Comparison of ENCODE assay signal across 13 cellular contexts in the genomic region with DNA sequence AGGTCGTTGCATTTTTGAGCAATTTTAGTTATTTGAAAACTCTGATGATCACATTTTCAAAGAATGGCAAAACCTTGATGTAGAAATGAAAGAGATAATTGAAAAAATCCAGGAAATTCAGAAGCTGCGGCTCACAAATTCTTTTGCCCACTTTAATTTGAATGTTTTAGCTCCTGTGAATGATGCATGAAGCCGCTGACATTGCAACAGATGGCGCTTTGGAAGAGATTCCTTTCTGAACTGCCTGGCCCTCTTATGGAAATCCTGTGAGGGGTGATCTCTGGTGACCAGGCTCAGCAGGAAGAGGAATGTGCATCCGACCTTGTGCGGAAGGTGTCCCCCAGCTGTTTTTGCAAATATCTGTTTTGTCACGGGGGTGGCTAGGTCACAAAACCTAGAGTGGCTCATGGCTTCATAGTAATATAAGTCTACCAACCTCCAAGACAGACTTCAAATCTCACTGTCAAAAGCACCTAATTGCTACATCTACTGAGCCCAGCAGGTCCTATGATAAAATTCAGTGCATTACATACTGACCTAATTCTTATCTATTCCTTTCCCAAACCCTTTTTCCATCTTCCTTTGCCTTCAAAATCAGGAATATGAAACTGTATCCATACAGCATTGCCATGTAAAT.
A peak's percentile ranks its signal among the peaks of the same experiment; 100 is the strongest.
DNase-seq lines count a peak whose midpoint lies in the region; ATAC-seq and TF ChIP-seq lines count a peak whose summit lies in the region.
"Had no signal": no experiment of that assay in that cellular context is flagged by ENCODE, and none has a peak within 500 bp of the region (broad histone marks: within the 10 kb centered on the region; RNA-seq: fewer than 3 reads in every experiment).

No MANE protein-coding gene starts in this region.

- DNase-seq in AG04449 (ENCODE audit: low read depth, low spot score) = peak; percentile 62
- peak; percentile 22 for DNase-seq in HK-2 (ENCODE audit: unreplicated experiment)
- no peak for DNase-seq in activated T-helper 2 cell treated with anti-CD3 and anti-CD28 coated beads, Interferon-gamma antibody, Interleukin-2, Interleukin-4, amounts not matched to agents 10 μg/mL and 5 μg/mL and 100 μg/mL, durations not matched to agents 14 hours and 24 hours and 36 hours (ENCODE audit: low spot score)
- DNase-seq in iPS-NIHi7 (ENCODE audit: extremely low spot score) = peak; percentile 28
- DNase-seq in DMS114 treated with DMSO at 0.1 percent for 48 hours (lab: John Stamatoyannopoulos, UW; ENCODE audit: unreplicated experiment) = no peak
- no peak for DNase-seq in NCI-H2227 (lab: John Stamatoyannopoulos, UW; ENCODE audit: unreplicated experiment)
- DNase-seq: activated T-cell treated with anti-CD3 and anti-CD28 coated beads, Interleukin-2, amount 50 U/mL, for 24 hours; CD8-positive, alpha-beta T cell; esophagus squamous epithelium; NCI-H1105; testis had no signal

- no peak overlapping the region for H3K4me3 Mint-ChIP-seq in activated T-helper 2 cell treated with anti-CD3 and anti-CD28 coated beads, Interferon-gamma antibody, Interleukin-2, Interleukin-4, amounts not matched to agents 10 μg/mL and 5 μg/mL and 100 μg/mL, durations not matched to agents 14 hours and 24 hours and 36 hours (ENCODE audit: low read depth)
- H3K4me3 Mint-ChIP-seq: activated T-cell treated with anti-CD3 and anti-CD28 coated beads, Interleukin-2, amount 50 U/mL, for 24 hours; CD8-positive, alpha-beta T cell had no signal

- H3K4me1 Mint-ChIP-seq in activated T-helper 2 cell treated with anti-CD3 and anti-CD28 coated beads, Interferon-gamma antibody, Interleukin-2, Interleukin-4, amounts not matched to agents 10 μg/mL and 5 μg/mL and 100 μg/mL, durations not matched to agents 14 hours and 24 hours and 36 hours (ENCODE audit: low read depth) = peaks cover 46% of the 10 kb centered on the region

- TF ChIP-seq CTCF in AG04449 (IDR thresholded peaks at IDR 0.05; ENCODE audit: insufficient read depth, low read length, missing control alignments) = no peak

- peaks cover 3% of the 10 kb centered on the region for H3K36me3 Mint-ChIP-seq in activated T-helper 2 cell treated with anti-CD3 and anti-CD28 coated beads, Interferon-gamma antibody, Interleukin-2, Interleukin-4, amounts not matched to agents 10 μg/mL and 5 μg/mL and 100 μg/mL, durations not matched to agents 14 hours and 24 hours and 36 hours (ENCODE audit: low read depth)
- H3K36me3 Mint-ChIP-seq: CD8-positive, alpha-beta T cell had no signal

- H3K27me3 Mint-ChIP-seq in activated T-helper 2 cell treated with anti-CD3 and anti-CD28 coated beads, Interferon-gamma antibody, Interleukin-2, Interleukin-4, amounts not matched to agents 10 μg/mL and 5 μg/mL and 100 μg/mL, durations not matched to agents 14 hours and 24 hours and 36 hours (ENCODE audit: low read depth) = no peaks in the 10 kb centered on the region
- H3K27me3 Mint-ChIP-seq: activated T-cell treated with anti-CD3 and anti-CD28 coated beads, Interleukin-2, amount 50 U/mL, for 24 hours had no signal

- POLR2A ChIA-PET in AG04449 (lab: Yijun Ruan, JAX) = interaction anchor here (0.6 to 0.7 kb wide), 2 partner anchors 306 to 348 kb away, joined by 3 read pairs; no protein-coding TSS in a partner anchor

- ATAC-seq in HG02623 (IDR thresholded peaks at IDR 0.05; ENCODE audit: unreplicated experiment) (no peak), HG03159 (IDR thresholded peaks at IDR 0.05; ENCODE audit: unreplicated experiment) (no peak)
- ATAC-seq: CD8-positive, alpha-beta T cell had no signal

- intact Hi-C loops in activated T-helper 2 cell treated with anti-CD3 and anti-CD28 coated beads, Interferon-gamma antibody, Interleukin-2, Interleukin-4, amounts not matched to agents 10 μg/mL and 5 μg/mL and 100 μg/mL, durations not matched to agents 14 hours and 24 hours and 36 hours (cut with micrococcal nuclease) = loop anchor here (5.0 kb wide), 3 partner anchors 142 to 318 kb away; no protein-coding TSS in a partner anchor

- H3K4me3 ChIP-seq in AG04449 (ENCODE audit: low read depth, low read length) = no peak overlapping the region
- H3K4me3 ChIP-seq: esophagus squamous epithelium, testis had no signal

- CTCF ChIA-PET in AG04449 (lab: Yijun Ruan, JAX) = interaction anchor here (0.8 to 22.4 kb wide), 8 partner anchors 15 to 709 kb away, joined by 3 to 490 read pairs (median 40); no protein-coding TSS in a partner anchor

- H3K9me3 Mint-ChIP-seq in activated T-helper 2 cell treated with anti-CD3 and anti-CD28 coated beads, Interferon-gamma antibody, Interleukin-2, Interleukin-4, amounts not matched to agents 10 μg/mL and 5 μg/mL and 100 μg/mL, durations not matched to agents 14 hours and 24 hours and 36 hours = no peaks in the 10 kb centered on the region
- H3K9me3 Mint-ChIP-seq: activated T-cell treated with anti-CD3 and anti-CD28 coated beads, Interleukin-2, amount 50 U/mL, for 24 hours; CD8-positive, alpha-beta T cell had no signal

- peak overlapping the region; percentile 50 for H3K27ac Mint-ChIP-seq in activated T-helper 2 cell treated with anti-CD3 and anti-CD28 coated beads, Interferon-gamma antibody, Interleukin-2, Interleukin-4, amounts not matched to agents 10 μg/mL and 5 μg/mL and 100 μg/mL, durations not matched to agents 14 hours and 24 hours and 36 hours
- H3K27ac Mint-ChIP-seq: activated T-cell treated with anti-CD3 and anti-CD28 coated beads, Interleukin-2, amount 50 U/mL, for 24 hours; CD8-positive, alpha-beta T cell had no signal

Comparison
In these comparisons a context has a peak if more than half of its experiments do, and no peak if none do; other contexts are left out.
1. DNase-seq: peak in AG04449 (single experiment), HK-2 (single experiment) and iPS-NIHi7 (single experiment); none in activated T-helper 2 cell treated with anti-CD3 and anti-CD28 coated beads, Interferon-gamma antibody, Interleukin-2, Interleukin-4, amounts not matched to agents 10 μg/mL and 5 μg/mL and 100 μg/mL, durations not matched to agents 14 hours and 24 hours and 36 hours (single experiment), DMS114 treated with DMSO at 0.1 percent for 48 hours (single experiment) and NCI-H2227 (single experiment).